In the genomic region with DNA sequence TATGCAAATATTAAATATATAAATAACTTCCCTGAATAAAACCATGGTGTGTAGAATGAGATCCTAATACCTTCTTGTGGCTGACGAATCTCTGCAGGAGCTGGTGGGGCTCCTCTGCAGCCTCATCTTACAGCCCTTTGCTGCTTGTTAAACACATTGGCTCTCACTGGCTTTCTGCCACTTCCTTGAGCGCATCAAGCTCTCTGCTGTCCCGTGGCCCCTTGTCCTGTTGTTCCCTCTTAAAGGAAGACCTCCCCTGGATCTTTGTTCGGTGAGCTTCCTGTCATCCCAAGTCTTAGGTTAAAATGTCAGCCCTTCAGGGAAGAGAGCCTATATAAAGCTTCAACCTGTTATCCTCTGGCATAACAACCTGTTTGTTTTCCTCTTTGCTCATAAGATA, we compare ENCODE assay signal across 21 cellular contexts.
"Had no signal": no experiment of that assay in that cellular context is flagged by ENCODE, and none has a peak within 500 bp of the region (broad histone marks: within the 10 kb centered on the region; RNA-seq: fewer than 3 reads in every experiment).

No MANE protein-coding gene starts in this region.

- DNase-seq: activated B cell treated with CpG ODN at 0.5 μM for 24 hours; activated CD4-positive, alpha-beta memory T cell treated with anti-CD3 and anti-CD28 coated beads, Interleukin-2, amount 10 ng/mL, durations not matched to agents 7 days and 5 days; activated CD4-positive, alpha-beta T cell treated with anti-CD3 and anti-CD28 coated beads for 4 hours; activated naive CD4-positive, alpha-beta T cell treated with anti-CD3 and anti-CD28 coated beads, Interleukin-2, amount 10 ng/mL, durations not matched to agents 7 days and 5 days; activated naive CD8-positive, alpha-beta T cell treated with anti-CD3 and anti-CD28 coated beads, Interleukin-2, amount 50 U/mL, for 24 hours; activated T-cell treated with anti-CD3 and anti-CD28 coated beads, Interleukin-2, amount 50 U/mL, for 24 hours; aorta; cerebellar nuclear complex; cortex of kidney; erythroblast; foreskin melanocyte; left cardiac atrium; nucleus accumbens; stimulated activated CD4-positive, alpha-beta T cell treated with anti-CD3 and anti-CD28 coated beads, Interleukin-12 subunit alpha, Interleukin-12 subunit beta, amount 100 ng/mL, for 4 hours; stimulated activated CD4-positive, alpha-beta T cell treated with anti-CD3 and anti-CD28 coated beads, Interleukin-1b, Interleukin-23, amount 100 ng/mL, for 48 hours; stimulated activated CD8-positive, alpha-beta memory T cell treated with anti-CD3 and anti-CD28 coated beads, Interleukin-4, amount 100 ng/mL, for 48 hours; stimulated activated naive CD4-positive, alpha-beta T cell; upper lobe of right lung had no signal

- ATAC-seq: activated naive CD8-positive, alpha-beta T cell treated with anti-CD3 and anti-CD28 coated beads, Interleukin-2, amount 50 U/mL, for 24 hours; left cardiac atrium; natural killer cell treated with Interleukin-12 subunit alpha and Interleukin-12 subunit beta and Interleukin-15 and Interleukin-18, amount 100 ng/mL, for 72 hours; upper lobe of right lung had no signal

- H3K27ac ChIP-seq: upper lobe of right lung had no signal

- FAIRE-seq: bronchial epithelial cell, endometrium had no signal

- H3K27ac Mint-ChIP-seq: activated B cell treated with CpG ODN at 0.5 μM for 24 hours; activated CD4-positive, alpha-beta memory T cell treated with anti-CD3 and anti-CD28 coated beads, Interleukin-2, amount 10 ng/mL, durations not matched to agents 7 days and 5 days; activated naive CD4-positive, alpha-beta T cell treated with anti-CD3 and anti-CD28 coated beads, Interleukin-2, amount 10 ng/mL, durations not matched to agents 7 days and 5 days; activated naive CD8-positive, alpha-beta T cell treated with anti-CD3 and anti-CD28 coated beads, Interleukin-2, amount 50 U/mL, for 24 hours; activated T-cell treated with anti-CD3 and anti-CD28 coated beads, Interleukin-2, amount 50 U/mL, for 24 hours; natural killer cell treated with Interleukin-12 subunit alpha and Interleukin-12 subunit beta and Interleukin-15 and Interleukin-18, amount 100 ng/mL, for 72 hours had no signal

- H3K4me3 ChIP-seq: upper lobe of right lung had no signal

- H3K9me3 ChIP-seq: upper lobe of right lung had no signal

- H3K27me3 Mint-ChIP-seq: activated B cell treated with CpG ODN at 0.5 μM for 24 hours; activated CD4-positive, alpha-beta memory T cell treated with anti-CD3 and anti-CD28 coated beads, Interleukin-2, amount 10 ng/mL, durations not matched to agents 7 days and 5 days; activated naive CD4-positive, alpha-beta T cell treated with anti-CD3 and anti-CD28 coated beads, Interleukin-2, amount 10 ng/mL, durations not matched to agents 7 days and 5 days; activated T-cell treated with anti-CD3 and anti-CD28 coated beads, Interleukin-2, amount 50 U/mL, for 24 hours; natural killer cell treated with Interleukin-12 subunit alpha and Interleukin-12 subunit beta and Interleukin-15 and Interleukin-18, amount 100 ng/mL, for 72 hours had no signal

- H3K4me1 Mint-ChIP-seq: activated B cell treated with CpG ODN at 0.5 μM for 24 hours; activated CD4-positive, alpha-beta memory T cell treated with anti-CD3 and anti-CD28 coated beads, Interleukin-2, amount 10 ng/mL, durations not matched to agents 7 days and 5 days; activated naive CD4-positive, alpha-beta T cell treated with anti-CD3 and anti-CD28 coated beads, Interleukin-2, amount 10 ng/mL, durations not matched to agents 7 days and 5 days; activated naive CD8-positive, alpha-beta T cell treated with anti-CD3 and anti-CD28 coated beads, Interleukin-2, amount 50 U/mL, for 24 hours had no signal

- H3K27me3 ChIP-seq: upper lobe of right lung had no signal

- H3K4me1 ChIP-seq: upper lobe of right lung had no signal

- H3K36me3 ChIP-seq: upper lobe of right lung had no signal

- H3K36me3 Mint-ChIP-seq: activated naive CD4-positive, alpha-beta T cell treated with anti-CD3 and anti-CD28 coated beads, Interleukin-2, amount 10 ng/mL, durations not matched to agents 7 days and 5 days; natural killer cell treated with Interleukin-12 subunit alpha and Interleukin-12 subunit beta and Interleukin-15 and Interleukin-18, amount 100 ng/mL, for 72 hours had no signal

- H3K4me3 Mint-ChIP-seq: activated B cell treated with CpG ODN at 0.5 μM for 24 hours; activated CD4-positive, alpha-beta memory T cell treated with anti-CD3 and anti-CD28 coated beads, Interleukin-2, amount 10 ng/mL, durations not matched to agents 7 days and 5 days; activated naive CD4-positive, alpha-beta T cell treated with anti-CD3 and anti-CD28 coated beads, Interleukin-2, amount 10 ng/mL, durations not matched to agents 7 days and 5 days; activated naive CD8-positive, alpha-beta T cell treated with anti-CD3 and anti-CD28 coated beads, Interleukin-2, amount 50 U/mL, for 24 hours; activated T-cell treated with anti-CD3 and anti-CD28 coated beads, Interleukin-2, amount 50 U/mL, for 24 hours; natural killer cell treated with Interleukin-12 subunit alpha and Interleukin-12 subunit beta and Interleukin-15 and Interleukin-18, amount 100 ng/mL, for 72 hours had no signal
